Comparison of ENCODE assay signal across 24 cellular contexts in the genomic region with DNA sequence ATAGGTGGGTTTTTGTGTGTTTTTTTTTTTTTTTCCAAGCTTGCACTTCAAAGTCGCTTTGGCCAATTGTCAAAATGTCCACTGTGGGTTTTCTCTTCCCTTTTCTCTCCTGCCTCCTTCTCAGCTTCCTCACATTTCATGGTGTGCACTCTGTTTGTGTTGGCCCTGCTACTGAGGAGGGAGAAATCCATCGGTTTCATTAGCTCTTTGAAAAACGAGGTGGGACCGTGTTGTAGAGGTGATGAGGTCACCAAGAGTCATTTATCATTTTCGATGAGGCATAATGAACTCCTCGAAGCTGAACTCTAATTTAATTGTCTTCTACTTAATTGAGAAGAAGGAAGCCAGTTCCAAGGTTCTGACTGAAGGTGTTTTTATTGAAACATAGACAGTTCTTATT.
"Had no signal": no experiment of that assay in that cellular context is flagged by ENCODE, and none has a peak within 500 bp of the region (broad histone marks: within the 10 kb centered on the region; RNA-seq: fewer than 3 reads in every experiment).

No MANE protein-coding gene starts in this region.

- H3K27me3 ChIP-seq: body of pancreas, Peyer's patch, SJCRH30 had no signal

- ATAC-seq: activated CD8-positive, alpha-beta T cell treated with anti-CD3 and anti-CD28 coated beads, Interleukin-2, amount 10 ng/mL, durations not matched to agents 7 days and 5 days; body of pancreas; WTC11 had no signal

- DNase-seq: activated CD4-positive, alpha-beta T cell treated with anti-CD3 and anti-CD28 coated beads for 48 hours; activated CD4-positive, alpha-beta T cell treated with anti-CD3 and anti-CD28 coated beads, Interleukin-2, amount 50 U/mL, for 4 hours; activated CD4-positive, CD25-positive, alpha-beta regulatory T cell treated with anti-CD3 and anti-CD28 coated beads, Interleukin-2, amount 50 U/mL, for 72 hours; activated CD8-positive, alpha-beta memory T cell treated with anti-CD3 and anti-CD28 coated beads, Interleukin-2, amount 50 U/mL, for 48 hours; activated CD8-positive, alpha-beta T cell treated with anti-CD3 and anti-CD28 coated beads, Interleukin-2, amount 10 ng/mL, durations not matched to agents 7 days and 5 days; activated effector memory CD4-positive, alpha-beta T cell treated with Interleukin-2 at 50 U/mL for 16 hours; activated naive CD4-positive, alpha-beta T cell; activated T-cell treated with anti-CD3 and anti-CD28 coated beads, Interleukin-2, amount 50 U/mL, for 24 hours; aorta; body of pancreas; cortex of kidney; KG1; NCI-H1092; NCI-H1930; NCI-H2171 treated with DMSO at 0.1 percent for 48 hours; NCI-H226; NCI-H524; NCI-H82; Peyer's patch; Right ventricle myocardium superior; SJCRH30 had no signal

- H3K36me3 ChIP-seq: Peyer's patch, SJCRH30 had no signal

- H3K27ac ChIP-seq: body of pancreas, Peyer's patch, RWPE1, SJCRH30 had no signal

- FAIRE-seq: bronchial epithelial cell had no signal

- H3K4me1 ChIP-seq: body of pancreas, Peyer's patch, SJCRH30 had no signal

- H3K4me3 ChIP-seq: body of pancreas, Peyer's patch, SJCRH30 had no signal

- H3K9me3 ChIP-seq: body of pancreas, Peyer's patch, SJCRH30 had no signal
